ENCODE assay signal across 28 cellular contexts in genomic region chr7:51467384-51468017, GRCh38.
DNase-seq lines count a peak whose midpoint lies in the region; ATAC-seq and TF ChIP-seq lines count a peak whose summit lies in the region.
"Had no signal": no experiment of that assay in that cellular context is flagged by ENCODE, and none has a peak within 500 bp of the region (broad histone marks: within the 10 kb centered on the region; RNA-seq: fewer than 3 reads in every experiment).

No MANE protein-coding gene starts in this region.

- H3K4me1 Mint-ChIP-seq in activated CD4-positive, alpha-beta T cell treated with anti-CD3 and anti-CD28 coated beads for 36 hours, result peaks cover 19% of the 10 kb centered on the region
- H3K4me1 Mint-ChIP-seq in T-cell, result peaks cover 2 to 23% (median 15%) of the 10 kb centered on the region in 3 donors
- H3K4me1 Mint-ChIP-seq in naive thymus-derived CD4-positive, alpha-beta T cell, result peaks cover 6 to 23% (median 13%) of the 10 kb centered on the region in 7 donors

- peak; percentile 63 for ATAC-seq in activated CD4-positive, alpha-beta T cell treated with anti-CD3 and anti-CD28 coated beads for 36 hours
- ATAC-seq in T-cell (replicated peaks in 1 of 4), result peak; percentile 27 to 88 (median 58)
- peak; percentile 60 for ATAC-seq in naive thymus-derived CD4-positive, alpha-beta T cell
- ATAC-seq: activated CD4-positive, CD25-positive, alpha-beta regulatory T cell treated with anti-CD3 and anti-CD28 coated beads, Interleukin-2, amount 50 U/mL, for 24 hours; body of pancreas; left colon; Right ventricle myocardium inferior had no signal

- H3K27me3 Mint-ChIP-seq in activated CD4-positive, alpha-beta T cell treated with anti-CD3 and anti-CD28 coated beads for 36 hours, result peaks cover 10% of the 10 kb centered on the region
- peaks cover 13 to 22% of the 10 kb centered on the region in 2 donors for H3K27me3 Mint-ChIP-seq in T-cell
- peaks cover 9 to 22% (median 16%) of the 10 kb centered on the region in 5 donors for H3K27me3 Mint-ChIP-seq in naive thymus-derived CD4-positive, alpha-beta T cell

- CTCF ChIA-PET in activated CD4-positive, alpha-beta T cell treated with anti-CD3 and anti-CD28 coated beads for 36 hours (lab: Charles Lee), result no interaction called here
- CTCF ChIA-PET in T-cell (lab: Charles Lee), result no interaction called here
- CTCF ChIA-PET in naive thymus-derived CD4-positive, alpha-beta T cell (lab: Charles Lee), result no interaction called here

- H3K4me3 ChIP-seq in BLaER1, result no peak overlapping the region
- no peak overlapping the region for H3K4me3 ChIP-seq in naive thymus-derived CD4-positive, alpha-beta T cell (ENCODE audit: low read length)
- H3K4me3 ChIP-seq in breast epithelium, result no peak overlapping the region
- no peak overlapping the region for H3K4me3 ChIP-seq in testis
- H3K4me3 ChIP-seq: body of pancreas, PC-9, thyroid gland, uterus had no signal

- H3K4me3 Mint-ChIP-seq in activated CD4-positive, alpha-beta T cell treated with anti-CD3 and anti-CD28 coated beads for 36 hours, result no peak overlapping the region
- no peak overlapping the region for H3K4me3 Mint-ChIP-seq in T-cell
- H3K4me3 Mint-ChIP-seq in naive thymus-derived CD4-positive, alpha-beta T cell, result peak overlapping the region in 4 of 10 donors; percentile 0 to 47 (median 25)
- H3K4me3 Mint-ChIP-seq: dendritic cell treated with granulocyte-macrophage colony-stimulating factor and Interleukin-4, amounts not matched to agents 40 ng/mL and 50 ng/mL, for 4 days; nephron progenitor cell; stimulated activated naive CD8-positive, alpha-beta T cell treated with anti-CD3 and anti-CD28 coated beads, Interleukin-15, Interleukin-2, amounts not matched to agents 100 ng/mL and 50 ng/mL, for 24 hours had no signal

- TF ChIP-seq POLR2A in breast epithelium (IDR thresholded peaks at IDR 0.05), result no peak
- no peak for TF ChIP-seq POLR2A in testis (IDR thresholded peaks at IDR 0.05)

- H3K9me3 ChIP-seq in BLaER1 (no peaks in the 10 kb centered on the region), breast epithelium (no peaks in the 10 kb centered on the region), testis (no peaks in the 10 kb centered on the region)
- H3K9me3 ChIP-seq in naive thymus-derived CD4-positive, alpha-beta T cell (ENCODE audit: control insufficient read depth in 2 of 3, low read length in 3 of 3), result no peaks in the 10 kb centered on the region
- H3K9me3 ChIP-seq: body of pancreas, SK-N-SH, thyroid gland, uterus had no signal

- no peak overlapping the region for H3K27ac ChIP-seq in BLaER1
- no peak overlapping the region for H3K27ac ChIP-seq in naive thymus-derived CD4-positive, alpha-beta T cell (ENCODE audit: low read depth, low read length)
- H3K27ac ChIP-seq in breast epithelium, result no peak overlapping the region
- H3K27ac ChIP-seq in testis, result no peak overlapping the region
- H3K27ac ChIP-seq: body of pancreas, C4-2B, PC-9, thyroid gland, uterus had no signal

- TF ChIP-seq CTCF in breast epithelium (IDR thresholded peaks at IDR 0.05) (no peak), testis (IDR thresholded peaks at IDR 0.05) (no peak)

- POLR2A ChIA-PET in activated CD4-positive, alpha-beta T cell treated with anti-CD3 and anti-CD28 coated beads for 36 hours (lab: Charles Lee), result no interaction called here
- POLR2A ChIA-PET in T-cell (lab: Charles Lee), result no interaction called here
- POLR2A ChIA-PET in naive thymus-derived CD4-positive, alpha-beta T cell (lab: Charles Lee), result no interaction called here

- no peaks in the 10 kb centered on the region for H4K20me1 ChIP-seq in BLaER1

- no peaks in the 10 kb centered on the region for H3K36me3 Mint-ChIP-seq in activated CD4-positive, alpha-beta T cell treated with anti-CD3 and anti-CD28 coated beads for 36 hours (ENCODE audit: low read depth)
- H3K36me3 Mint-ChIP-seq in T-cell, result no peaks in the 10 kb centered on the region
- peaks cover 0 to 2% (median 0%) of the 10 kb centered on the region in 5 donors for H3K36me3 Mint-ChIP-seq in naive thymus-derived CD4-positive, alpha-beta T cell

- intact Hi-C loops in activated CD4-positive, alpha-beta T cell treated with anti-CD3 and anti-CD28 coated beads for 36 hours (cut with DNase I, micrococcal nuclease), result no loop called here
- intact Hi-C loops in naive thymus-derived CD4-positive, alpha-beta T cell (cut with micrococcal nuclease), result no loop called here
- intact Hi-C loops in breast epithelium (cut with DNase I; ENCODE audit: low total_unique reads), result no loop called here
- intact Hi-C loops in testis (cut with DNase I; ENCODE audit: low total_unique reads), result no loop called here

- H3K27me3 ChIP-seq in BLaER1, result no peaks in the 10 kb centered on the region
- H3K27me3 ChIP-seq in naive thymus-derived CD4-positive, alpha-beta T cell (ENCODE audit: control insufficient read depth in 2 of 2, insufficient read depth in 2 of 2, low read length in 2 of 2), result no peaks in the 10 kb centered on the region
- H3K27me3 ChIP-seq in breast epithelium, result peaks cover 0 to 18% of the 10 kb centered on the region in 2 donors
- no peaks in the 10 kb centered on the region for H3K27me3 ChIP-seq in testis
- H3K27me3 ChIP-seq: body of pancreas, thyroid gland, uterus had no signal

- DNase-seq in activated CD4-positive, alpha-beta T cell treated with anti-CD3 and anti-CD28 coated beads for 36 hours, result peak; percentile 37
- no peak for DNase-seq in activated CD4-positive, alpha-beta T cell treated with anti-CD3 and anti-CD28 coated beads, Interleukin-2, amount 50 U/mL, for 4 hours
- DNase-seq in T-cell (peak in 24 of 34 experiments; percentile 3 to 61 (median 16)), breast epithelium (ENCODE audit: low spot score in 2 of 2) (no peak), testis (no peak), NCI-H1694 (lab: John Stamatoyannopoulos, UW) (no peak)
- peak in 6 of 9 donors; percentile 26 to 48 (median 37) for DNase-seq in naive thymus-derived CD4-positive, alpha-beta T cell
- DNase-seq: 8988T; activated effector memory CD4-positive, alpha-beta T cell treated with anti-CD3 and anti-CD28 coated beads, Interleukin-2, amount 50 U/mL, for 16 hours; body of pancreas; Calu3; erythroblast; left colon; mammary epithelial cell; NCI-H1105 treated with DMSO at 0.1 percent for 48 hours; NCI-H1930; NCI-H524 treated with DMSO at 0.1 percent for 48 hours; nephron progenitor cell; PC-9; SK-N-SH; thyroid gland; uterus had no signal

- H3K4me2 ChIP-seq in BLaER1, result 0 out of 2 replicates have a peak overlapping the region, but pooled peaks have one; percentile 5
- H3K4me2 ChIP-seq: PC-9, SK-N-SH had no signal

- no peaks in the 10 kb centered on the region for H3K9me3 Mint-ChIP-seq in activated CD4-positive, alpha-beta T cell treated with anti-CD3 and anti-CD28 coated beads for 36 hours (ENCODE audit: low read depth)
- no peaks in the 10 kb centered on the region for H3K9me3 Mint-ChIP-seq in T-cell
- peaks cover 0 to 4% (median 0%) of the 10 kb centered on the region in 11 donors for H3K9me3 Mint-ChIP-seq in naive thymus-derived CD4-positive, alpha-beta T cell
- H3K9me3 Mint-ChIP-seq: nephron progenitor cell; stimulated activated naive CD8-positive, alpha-beta T cell treated with anti-CD3 and anti-CD28 coated beads, Interleukin-15, Interleukin-2, amounts not matched to agents 100 ng/mL and 50 ng/mL, for 24 hours had no signal

- H3K27ac Mint-ChIP-seq in activated CD4-positive, alpha-beta T cell treated with anti-CD3 and anti-CD28 coated beads for 36 hours, result peak overlapping the region; percentile 4
- peak overlapping the region in 1 of 2 donors; percentile 4 for H3K27ac Mint-ChIP-seq in T-cell
- H3K27ac Mint-ChIP-seq in naive thymus-derived CD4-positive, alpha-beta T cell, result peak overlapping the region in 6 of 9 donors; percentile 22 to 79 (median 52)
- H3K27ac Mint-ChIP-seq: dendritic cell treated with granulocyte-macrophage colony-stimulating factor and Interleukin-4, amounts not matched to agents 40 ng/mL and 50 ng/mL, for 4 days; nephron progenitor cell; stimulated activated naive CD8-positive, alpha-beta T cell treated with anti-CD3 and anti-CD28 coated beads, Interleukin-15, Interleukin-2, amounts not matched to agents 100 ng/mL and 50 ng/mL, for 24 hours had no signal

- WGBS in testis, 2 donors, result 69 to 73% methylated on average over 2 of the region's 2 CpGs

- peaks cover 13% of the 10 kb centered on the region; the same call in 1 of the 2 replicates for H3K4me1 ChIP-seq in BLaER1
- H3K4me1 ChIP-seq in naive thymus-derived CD4-positive, alpha-beta T cell (ENCODE audit: control insufficient read depth in 2 of 2, insufficient read depth in 2 of 2, low read length in 2 of 2), result no peaks in the 10 kb centered on the region
- no peaks in the 10 kb centered on the region for H3K4me1 ChIP-seq in breast epithelium
- peaks cover 6% of the 10 kb centered on the region for H3K4me1 ChIP-seq in testis
- H3K4me1 ChIP-seq: thyroid gland, uterus had no signal

- no peak overlapping the region for H3K9ac ChIP-seq in BLaER1
- H3K9ac ChIP-seq: SK-N-SH had no signal

- H3K36me3 ChIP-seq in BLaER1 (no peaks in the 10 kb centered on the region), breast epithelium (no peaks in the 10 kb centered on the region), testis (ENCODE audit: low read depth, missing control alignments) (no peaks in the 10 kb centered on the region)
- H3K36me3 ChIP-seq in naive thymus-derived CD4-positive, alpha-beta T cell (ENCODE audit: control insufficient read depth in 2 of 3, insufficient read depth in 3 of 3, low read length in 3 of 3), result no peaks in the 10 kb centered on the region
- H3K36me3 ChIP-seq: thyroid gland, uterus had no signal

Comparison
In these comparisons a context has a peak if more than half of its experiments do, and no peak if none do; other contexts are left out.
1. DNase-seq: peak in activated CD4-positive, alpha-beta T cell treated with anti-CD3 and anti-CD28 coated beads for 36 hours (single experiment), T-cell (24 of 34) and naive thymus-derived CD4-positive, alpha-beta T cell (6 of 9); none in activated CD4-positive, alpha-beta T cell treated with anti-CD3 and anti-CD28 coated beads, Interleukin-2, amount 50 U/mL, for 4 hours (0 of 2), breast epithelium (0 of 2), testis (single experiment) and NCI-H1694 (single experiment).
2. Peak in every context shown above with its lines, with median percentiles within 50 percentile points of each other: ATAC-seq.